In genomic region chr18:2657788-2658458, GRCh38 we compare ENCODE assay signal across 1 cellular context.
TF ChIP-seq lines count a peak whose summit lies in the region.

No MANE protein-coding gene starts in this region.

TF ChIP-seq in HepG2, 621 proteins besides CTCF, POLR2A, EP300 and RAD21 (continued from another document):
- TF ChIP-seq YEATS2 (CRISPR knock-in tag; IDR thresholded peaks at IDR 0.05; ENCODE audit: borderline replicate concordance) (no peak), ZNF558 (CRISPR knock-in tag; IDR thresholded peaks at IDR 0.05; ENCODE audit: borderline replicate concordance) (no peak), ARID3A (IDR thresholded peaks at IDR 0.05; ENCODE audit: low read depth, low read length) (no peak), ZFX (CRISPR knock-in tag; IDR thresholded peaks at IDR 0.05; ENCODE audit: low read depth) (no peak), FOXK2 (IDR thresholded peaks at IDR 0.05) (no peak), ELF3 (CRISPR knock-in tag; IDR thresholded peaks at IDR 0.05) (0 out of 2 replicates have a peak, but pooled peaks have one; percentile 44), ASH2L (IDR thresholded peaks at IDR 0.05; ENCODE audit: insufficient read length, low read depth, low read length) (peak; percentile 24), BRF2 (CRISPR knock-in tag; IDR thresholded peaks at IDR 0.05) (no peak), PBX3 (CRISPR knock-in tag; IDR thresholded peaks at IDR 0.05; ENCODE audit: borderline replicate concordance) (no peak), ZIK1 (CRISPR knock-in tag; IDR thresholded peaks at IDR 0.05; ENCODE audit: borderline replicate concordance, low read depth) (no peak), ZNF362 (CRISPR knock-in tag; IDR thresholded peaks at IDR 0.05; ENCODE audit: borderline replicate concordance) (peak; percentile 29; the same call in 1 of the 2 replicates), FOSL2 (CRISPR knock-in tag; IDR thresholded peaks at IDR 0.05) (no peak), GATAD2A (CRISPR knock-in tag; IDR thresholded peaks at IDR 0.05) (0 out of 2 replicates have a peak, but pooled peaks have one; percentile 9)
